8 cellular contexts compared by ENCODE assay signal in the genomic region with DNA sequence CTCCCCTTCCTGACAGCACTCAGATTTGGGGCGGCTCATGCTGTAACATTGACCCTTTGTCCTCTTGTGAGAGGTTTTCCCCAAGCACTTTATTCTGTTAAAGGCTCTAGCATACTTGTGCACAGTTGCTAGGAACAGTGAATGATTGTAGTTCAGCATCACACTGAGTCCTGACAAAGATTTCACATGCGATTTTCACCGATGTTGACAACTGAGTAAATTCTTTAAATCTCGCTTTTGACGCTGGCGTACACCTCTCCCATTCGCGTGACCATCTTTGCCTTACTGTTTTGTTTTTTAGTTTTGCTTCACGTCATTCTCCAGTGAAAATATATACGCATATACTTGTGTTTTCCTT. TPM values are rescaled to one million over a fixed set of nuclear protein-coding genes. Genes with fewer than 3 reads are reported as not detected.
DNase-seq lines count a peak whose midpoint lies in the region; ATAC-seq and TF ChIP-seq lines count a peak whose summit lies in the region.

No MANE protein-coding gene starts in this region.

- no peak overlapping the region for H3K4me3 Mint-ChIP-seq in activated T-helper 2 cell treated with anti-CD3 and anti-CD28 coated beads, Interferon-gamma antibody, Interleukin-2, Interleukin-4, amounts not matched to agents 10 μg/mL and 5 μg/mL and 100 μg/mL, durations not matched to agents 14 hours and 24 hours and 36 hours (ENCODE audit: low read depth)

- peaks cover 37% of the 10 kb centered on the region for H3K79me2 ChIP-seq in PC-3 (ENCODE audit: low read length)

- no peaks in the 10 kb centered on the region for H3K36me3 ChIP-seq in PC-3 (ENCODE audit: low read depth, low read length)

- H3K9me3 Mint-ChIP-seq in activated T-helper 2 cell treated with anti-CD3 and anti-CD28 coated beads, Interferon-gamma antibody, Interleukin-2, Interleukin-4, amounts not matched to agents 10 μg/mL and 5 μg/mL and 100 μg/mL, durations not matched to agents 14 hours and 24 hours and 36 hours: no peaks in the 10 kb centered on the region

- POLR2A ChIA-PET in PC-3 (lab: Charles Lee; ENCODE audit: unreplicated experiment): no interaction called here

- H3K4me1 Mint-ChIP-seq in activated T-helper 2 cell treated with anti-CD3 and anti-CD28 coated beads, Interferon-gamma antibody, Interleukin-2, Interleukin-4, amounts not matched to agents 10 μg/mL and 5 μg/mL and 100 μg/mL, durations not matched to agents 14 hours and 24 hours and 36 hours (ENCODE audit: low read depth): peaks cover 10% of the 10 kb centered on the region

- ATAC-seq in GM18907 (IDR thresholded peaks at IDR 0.05; ENCODE audit: unreplicated experiment): peak; percentile 1
- peak; percentile 4 for ATAC-seq in PC-3
- ATAC-seq in foreskin keratinocyte: no peak

- H3K9me3 ChIP-seq in PC-3 (ENCODE audit: low read length): no peaks in the 10 kb centered on the region

- peaks cover 25% of the 10 kb centered on the region for H3K4me1 ChIP-seq in PC-3 (ENCODE audit: insufficient read depth, low read length)
- peaks cover 15% of the 10 kb centered on the region for H3K4me1 ChIP-seq in foreskin keratinocyte

- no peaks in the 10 kb centered on the region for H4K20me1 ChIP-seq in PC-3 (ENCODE audit: low read length)

- peaks cover 14% of the 10 kb centered on the region for H3K36me3 Mint-ChIP-seq in activated T-helper 2 cell treated with anti-CD3 and anti-CD28 coated beads, Interferon-gamma antibody, Interleukin-2, Interleukin-4, amounts not matched to agents 10 μg/mL and 5 μg/mL and 100 μg/mL, durations not matched to agents 14 hours and 24 hours and 36 hours (ENCODE audit: low read depth)

- TF ChIP-seq CTCF in PC-3 (conservative IDR thresholded peaks at IDR 0.05; ENCODE audit: low read depth, low read length): no peak
- TF ChIP-seq CTCF in foreskin keratinocyte (conservative IDR thresholded peaks at IDR 0.05): no peak

- H3K27ac ChIP-seq in PC-3 (ENCODE audit: low read length) (peak overlapping the region; percentile 67; the same call in 1 of the 2 replicates), foreskin keratinocyte (peak overlapping the region; percentile 91)

- no peaks in the 10 kb centered on the region for H3K27me3 ChIP-seq in PC-3 (ENCODE audit: low read length)
- H3K27me3 ChIP-seq in foreskin keratinocyte: no peaks in the 10 kb centered on the region

- intact Hi-C loops in PC-3 (cut with micrococcal nuclease): no loop called here
- intact Hi-C loops in activated T-helper 2 cell treated with anti-CD3 and anti-CD28 coated beads, Interferon-gamma antibody, Interleukin-2, Interleukin-4, amounts not matched to agents 10 μg/mL and 5 μg/mL and 100 μg/mL, durations not matched to agents 14 hours and 24 hours and 36 hours (cut with micrococcal nuclease): loop anchor here (10.0 kb wide), 1 partner anchor 925 kb away; no protein-coding TSS in a partner anchor

- H3K27ac Mint-ChIP-seq in activated T-helper 2 cell treated with anti-CD3 and anti-CD28 coated beads, Interferon-gamma antibody, Interleukin-2, Interleukin-4, amounts not matched to agents 10 μg/mL and 5 μg/mL and 100 μg/mL, durations not matched to agents 14 hours and 24 hours and 36 hours: no peak overlapping the region

- CTCF ChIA-PET in PC-3 (lab: Charles Lee): no interaction called here

- H3K4me3 ChIP-seq in PC-3 (ENCODE audit: low read length): peak overlapping the region; percentile 89
- H3K4me3 ChIP-seq in skeletal muscle cell (ENCODE audit: low read depth, low read length): peak overlapping the region; percentile 93

- H3K4me2 ChIP-seq in PC-3 (ENCODE audit: low read length): peak overlapping the region; percentile 90

- peak overlapping the region; percentile 87 for H3K9ac ChIP-seq in PC-3 (ENCODE audit: low read length)

- peaks cover 2% of the 10 kb centered on the region for H3K27me3 Mint-ChIP-seq in activated T-helper 2 cell treated with anti-CD3 and anti-CD28 coated beads, Interferon-gamma antibody, Interleukin-2, Interleukin-4, amounts not matched to agents 10 μg/mL and 5 μg/mL and 100 μg/mL, durations not matched to agents 14 hours and 24 hours and 36 hours (ENCODE audit: low read depth)

- no peaks in the 10 kb centered on the region for H3K9me2 ChIP-seq in PC-3 (replicated peaks; ENCODE audit: low read length)

- BruUV-seq in PC-3 (replicated peaks; lab: Mats Ljungman, UMichigan): no TSS peak

- H2AFZ ChIP-seq in PC-3 (ENCODE audit: low read length): peak overlapping the region; percentile 84

- no peaks in the 10 kb centered on the region for H3F3A ChIP-seq in PC-3 (ENCODE audit: low read length, unreplicated experiment)

- DNase-seq in PC-3: no peak
- peak in 1 of 2 donors; percentile 36 for DNase-seq in foreskin keratinocyte
- DNase-seq in skeletal muscle cell (ENCODE audit: low read depth): no peak
- DNase-seq in HuH-7 (ENCODE audit: low spot score): no peak
- no peak for DNase-seq in activated T-helper 2 cell treated with anti-CD3 and anti-CD28 coated beads, Interferon-gamma antibody, Interleukin-2, Interleukin-4, amounts not matched to agents 10 μg/mL and 5 μg/mL and 100 μg/mL, durations not matched to agents 14 hours and 24 hours and 36 hours (ENCODE audit: low spot score)
- DNase-seq in T1000 (lab: John Stamatoyannopoulos, UW): no peak
- DNase-seq in cerebellar nuclear complex (lab: John Stamatoyannopoulos, UW): no peak

RNA-seq across cellular contexts. Expression of a gene that starts 0.8 kb away (rescaled TPM):
- 5.1 and 7.8 TPM in 2 replicates for total RNA-seq in PC-3 (2014; rRNA removed)
- total RNA-seq in foreskin keratinocyte: 15.1 and 15.3 TPM in 2 replicates
- polyA plus RNA-seq in foreskin keratinocyte: 6.7 and 8.0 TPM in 2 replicates
- 10.0 and 10.2 TPM in 2 replicates for total RNA-seq in activated T-helper 2 cell treated with anti-CD3 and anti-CD28 coated beads, Interferon-gamma antibody, Interleukin-2, Interleukin-4, amounts not matched to agents 10 μg/mL and 5 μg/mL and 100 μg/mL, durations not matched to agents 14 hours and 24 hours and 36 hours

RNA-seq across cellular contexts. Expression of a gene that starts 13.9 kb away (rescaled TPM):
- total RNA-seq in PC-3 (2014; rRNA removed): 1.4 TPM in 1 of 2 replicates, not detected in the other
- total RNA-seq in foreskin keratinocyte: 0.24 and 0.28 TPM in 2 replicates
- 0.18 TPM in 2 replicates for polyA plus RNA-seq in foreskin keratinocyte
- 0.21 and 0.68 TPM in 2 replicates for total RNA-seq in activated T-helper 2 cell treated with anti-CD3 and anti-CD28 coated beads, Interferon-gamma antibody, Interleukin-2, Interleukin-4, amounts not matched to agents 10 μg/mL and 5 μg/mL and 100 μg/mL, durations not matched to agents 14 hours and 24 hours and 36 hours

RNA-seq across cellular contexts. Expression of a gene that starts 18.1 kb away (rescaled TPM):
- total RNA-seq in PC-3 (2014; rRNA removed): 3.6 and 4.0 TPM in 2 replicates
- 5.4 and 6.3 TPM in 2 replicates for total RNA-seq in foreskin keratinocyte
- polyA plus RNA-seq in foreskin keratinocyte: 3.2 and 3.5 TPM in 2 replicates
- 4.8 and 5.9 TPM in 2 replicates for total RNA-seq in activated T-helper 2 cell treated with anti-CD3 and anti-CD28 coated beads, Interferon-gamma antibody, Interleukin-2, Interleukin-4, amounts not matched to agents 10 μg/mL and 5 μg/mL and 100 μg/mL, durations not matched to agents 14 hours and 24 hours and 36 hours
